ENCODE assay signal across 8 cellular contexts in the genomic region with DNA sequence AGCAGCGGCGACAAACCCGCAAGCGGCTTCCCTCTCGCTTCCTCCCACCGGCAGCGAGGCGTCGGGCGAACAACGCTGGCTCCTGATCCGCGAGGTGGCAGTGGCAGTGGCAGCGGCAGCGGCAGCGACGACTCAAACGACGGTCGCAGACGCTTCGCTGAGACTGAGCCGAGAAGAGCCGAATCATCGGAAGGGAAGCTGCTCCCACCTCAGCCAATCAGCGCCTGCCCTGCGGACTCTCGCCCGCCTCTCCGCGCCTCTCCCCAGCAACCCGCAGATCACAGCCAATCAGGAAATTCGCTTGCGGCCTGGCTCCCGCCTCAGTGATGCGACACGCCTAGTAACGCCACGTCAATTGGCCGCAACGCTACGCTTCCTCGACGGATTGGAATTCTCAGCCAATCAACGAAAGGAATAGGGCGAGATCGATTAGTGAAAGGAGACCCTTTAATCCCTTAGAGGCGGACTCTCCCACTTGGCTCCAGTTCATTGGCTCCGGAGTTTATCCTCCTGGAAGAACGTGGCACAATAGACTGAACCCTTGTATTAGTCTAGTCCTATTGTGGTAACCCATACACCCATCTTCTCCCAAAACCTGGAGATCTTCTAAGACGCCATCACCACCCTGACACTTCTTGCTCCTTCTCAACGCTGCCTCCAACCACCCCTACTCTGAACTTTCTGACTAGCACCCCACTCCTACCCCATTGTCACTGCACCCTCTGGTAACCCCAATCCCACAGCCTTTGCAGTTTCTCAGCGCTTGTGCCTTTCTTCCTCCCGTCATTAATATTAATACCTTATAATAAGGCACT. TPM values are rescaled to one million over a fixed set of nuclear protein-coding genes. Genes with fewer than 3 reads are reported as not detected.
A peak's percentile ranks its signal among the peaks of the same experiment; 100 is the strongest.
DNase-seq lines count a peak whose midpoint lies in the region; ATAC-seq and TF ChIP-seq lines count a peak whose summit lies in the region.

TSS of gene VCP (minus strand) at position 165 of the 815 bp plus-strand sequence. CDS start 272 bp downstream, outside the sequence.

- H3K4me3 Mint-ChIP-seq in neural progenitor cell = peak within 1 kb of the TSS; percentile 96

- H3K4me2 ChIP-seq in neural progenitor cell = peak within 1 kb of the TSS; percentile 88

- peak within 1 kb of the TSS; percentile 28 for H2AFZ ChIP-seq in neural progenitor cell (replicated peaks)

- in situ Hi-C loops in SK-MEL-5 (cut with HindIII; ENCODE audit: low pct_unique_long_range_greater_than_20kb, low sequenced_read_pairs) = no loop called here

- CTCF ChIA-PET in HEK293T (lab: Yijun Ruan, JAX) = interaction anchor here (0.6 to 1.3 kb wide), 2 partner anchors 20 to 208 kb away, joined by 3 to 4 read pairs; no protein-coding TSS in a partner anchor

- peaks cover 59% of the 10 kb centered on the region for H3K79me2 ChIP-seq in neural progenitor cell (ENCODE audit: low read depth)

- no peaks in the 10 kb centered on the region for H3K36me3 ChIP-seq in neural progenitor cell
- peaks cover 3 to 35% (median 10%) of the 10 kb centered on the region in 5 donors for H3K36me3 ChIP-seq in subcutaneous abdominal adipose tissue (ENCODE audit: control insufficient read depth in 5 of 5, insufficient read depth in 5 of 5, low read length in 5 of 5)

- H4K20me1 ChIP-seq in neural progenitor cell (ENCODE audit: low read depth) = peaks cover 41% of the 10 kb centered on the region

- H3K4me1 ChIP-seq in foreskin keratinocyte (peaks cover 6% of the 10 kb centered on the region), neural progenitor cell (peaks cover 15% of the 10 kb centered on the region), subcutaneous abdominal adipose tissue (ENCODE audit: control insufficient read depth in 5 of 5, insufficient read depth in 5 of 5, low read length in 5 of 5) (peaks cover 9 to 46% (median 44%) of the 10 kb centered on the region in 5 donors)

- ATAC-seq in foreskin keratinocyte = peak; percentile 90

- peak; percentile 94 for DNase-seq in GF-D8 (lab: John Stamatoyannopoulos, UW)
- DNase-seq in HEK293T (ENCODE audit: extremely low spot score) = peak; percentile 97
- DNase-seq in MV-4-11 (lab: John Stamatoyannopoulos, UW) = peak; percentile 99
- DNase-seq in SK-MEL-5 (ENCODE audit: low read depth, low spot score) = peak; percentile 99
- DNase-seq in activated naive CD4-positive, alpha-beta T cell treated with Interleukin-2 at 50 U/mL for 16 hours = peak; percentile 98
- DNase-seq in foreskin keratinocyte = peak; percentile 98 to 99
- peak; percentile 99 for DNase-seq in neural progenitor cell (ENCODE audit: low spot score)

- H3K27ac ChIP-seq in foreskin keratinocyte (peak within 1 kb of the TSS; percentile 83), neural progenitor cell (peak within 1 kb of the TSS; percentile 100), subcutaneous abdominal adipose tissue (ENCODE audit: low read depth, low read length) (peak within 1 kb of the TSS; percentile 100)

- no peaks in the 10 kb centered on the region for H3K27me3 ChIP-seq in foreskin keratinocyte
- H3K27me3 ChIP-seq in neural progenitor cell = no peaks in the 10 kb centered on the region
- no peaks in the 10 kb centered on the region for H3K27me3 ChIP-seq in subcutaneous abdominal adipose tissue (ENCODE audit: control insufficient read depth in 5 of 5, insufficient read depth in 4 of 5, low read length in 5 of 5)

- TF ChIP-seq CTCF in foreskin keratinocyte (conservative IDR thresholded peaks at IDR 0.05) = no peak
- no peak for TF ChIP-seq CTCF in neural progenitor cell (IDR thresholded peaks at IDR 0.05)

- H3K36me3 Mint-ChIP-seq in neural progenitor cell = peaks cover 45% of the 10 kb centered on the region

- peak within 1 kb of the TSS; percentile 82 for H3K4me3 ChIP-seq in neural progenitor cell
- H3K4me3 ChIP-seq in subcutaneous abdominal adipose tissue (ENCODE audit: low read depth in 1 of 5, low read length in 5 of 5) = peak within 1 kb of the TSS; percentile 83 to 92 (median 87)

- H3K27me3 Mint-ChIP-seq in neural progenitor cell (ENCODE audit: insufficient read depth, low read depth) = peaks cover 5% of the 10 kb centered on the region

- H3F3A ChIP-seq in neural progenitor cell (ENCODE audit: low read depth) = peaks cover 27% of the 10 kb centered on the region

- H3K4me1 Mint-ChIP-seq in neural progenitor cell = peaks cover 47% of the 10 kb centered on the region

- POLR2A ChIA-PET in HEK293T (lab: Yijun Ruan, JAX) = interaction anchor here (0.8 to 3.3 kb wide), 9 partner anchors 8 to 78 kb away, joined by 4 to 28 read pairs (median 6); partner anchors contain the start of gene FANCG

- H3K9ac ChIP-seq in neural progenitor cell (peak within 1 kb of the TSS; percentile 92), subcutaneous abdominal adipose tissue (ENCODE audit: low read length in 5 of 5) (peak within 1 kb of the TSS; percentile 82 to 99 (median 99))

- no peaks in the 10 kb centered on the region for H3K9me3 Mint-ChIP-seq in neural progenitor cell

- H3K27ac Mint-ChIP-seq in neural progenitor cell = peak within 1 kb of the TSS; percentile 94

- H3K9me3 ChIP-seq in neural progenitor cell (ENCODE audit: low read depth) (no peaks in the 10 kb centered on the region), subcutaneous abdominal adipose tissue (ENCODE audit: control insufficient read depth in 5 of 5, low read length in 5 of 5) (no peaks in the 10 kb centered on the region)

TF ChIP-seq in HEK293T, 16 proteins besides CTCF, POLR2A, EP300 and RAD21:
- no peak for TF ChIP-seq FOXK2 (IDR thresholded peaks at IDR 0.05)
- TF ChIP-seq, protein P1, sequence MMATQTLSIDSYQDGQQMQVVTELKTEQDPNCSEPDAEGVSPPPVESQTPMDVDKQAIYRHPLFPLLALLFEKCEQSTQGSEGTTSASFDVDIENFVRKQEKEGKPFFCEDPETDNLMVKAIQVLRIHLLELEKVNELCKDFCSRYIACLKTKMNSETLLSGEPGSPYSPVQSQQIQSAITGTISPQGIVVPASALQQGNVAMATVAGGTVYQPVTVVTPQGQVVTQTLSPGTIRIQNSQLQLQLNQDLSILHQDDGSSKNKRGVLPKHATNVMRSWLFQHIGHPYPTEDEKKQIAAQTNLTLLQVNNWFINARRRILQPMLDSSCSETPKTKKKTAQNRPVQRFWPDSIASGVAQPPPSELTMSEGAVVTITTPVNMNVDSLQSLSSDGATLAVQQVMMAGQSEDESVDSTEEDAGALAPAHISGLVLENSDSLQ (IDR thresholded peaks at IDR 0.05) = peak; percentile 97

RNA-seq across cellular contexts. Expression of gene VCP, which starts in this region (rescaled TPM):
- 203 and 217 TPM in 2 replicates for total RNA-seq in SK-MEL-5 (2014; rRNA removed; shearing (Covaris generic))
- polyA plus RNA-seq in SK-MEL-5 (2015; cell fraction: cytosol; rRNA removed) = 125 and 163 TPM in 2 replicates
- polyA plus RNA-seq in SK-MEL-5 (2015; cell fraction: nucleus; rRNA removed) = 133 and 151 TPM in 2 replicates
- total RNA-seq in foreskin keratinocyte = 385 and 410 TPM in 2 replicates
- polyA plus RNA-seq in foreskin keratinocyte = 255 and 261 TPM in 2 replicates
- total RNA-seq in neural progenitor cell (ENCODE audit: low replicate concordance) = 238 and 309 TPM in 2 replicates

Comparison
In these comparisons a context has a peak if more than half of its experiments do, and no peak if none do; other contexts are left out.
1. Peak in every context shown above with its lines: DNase-seq, ATAC-seq, H3K4me3 ChIP-seq and H3K27ac ChIP-seq.